Comparison of ENCODE assay signal across 9 cellular contexts in genomic region chr1:224258351-224258750, GRCh38.
"Had no signal": no experiment of that assay in that cellular context is flagged by ENCODE, and none has a peak within 500 bp of the region (broad histone marks: within the 10 kb centered on the region; RNA-seq: fewer than 3 reads in every experiment).

No MANE protein-coding gene starts in this region.

- H2AFZ ChIP-seq: GM23338 had no signal

- DNase-seq: H9, HCEC 1CT, IMR-90, KG1 had no signal

- ATAC-seq: GM23338, K562 had no signal

- H3K4me3 ChIP-seq: GM23338, K562 had no signal

- FAIRE-seq: H1, H54, HTR-8/SVneo, K562 had no signal

- H3K4me2 ChIP-seq: GM23338 had no signal
